Comparison of ENCODE assay signal across 1 cellular context in the genomic region with DNA sequence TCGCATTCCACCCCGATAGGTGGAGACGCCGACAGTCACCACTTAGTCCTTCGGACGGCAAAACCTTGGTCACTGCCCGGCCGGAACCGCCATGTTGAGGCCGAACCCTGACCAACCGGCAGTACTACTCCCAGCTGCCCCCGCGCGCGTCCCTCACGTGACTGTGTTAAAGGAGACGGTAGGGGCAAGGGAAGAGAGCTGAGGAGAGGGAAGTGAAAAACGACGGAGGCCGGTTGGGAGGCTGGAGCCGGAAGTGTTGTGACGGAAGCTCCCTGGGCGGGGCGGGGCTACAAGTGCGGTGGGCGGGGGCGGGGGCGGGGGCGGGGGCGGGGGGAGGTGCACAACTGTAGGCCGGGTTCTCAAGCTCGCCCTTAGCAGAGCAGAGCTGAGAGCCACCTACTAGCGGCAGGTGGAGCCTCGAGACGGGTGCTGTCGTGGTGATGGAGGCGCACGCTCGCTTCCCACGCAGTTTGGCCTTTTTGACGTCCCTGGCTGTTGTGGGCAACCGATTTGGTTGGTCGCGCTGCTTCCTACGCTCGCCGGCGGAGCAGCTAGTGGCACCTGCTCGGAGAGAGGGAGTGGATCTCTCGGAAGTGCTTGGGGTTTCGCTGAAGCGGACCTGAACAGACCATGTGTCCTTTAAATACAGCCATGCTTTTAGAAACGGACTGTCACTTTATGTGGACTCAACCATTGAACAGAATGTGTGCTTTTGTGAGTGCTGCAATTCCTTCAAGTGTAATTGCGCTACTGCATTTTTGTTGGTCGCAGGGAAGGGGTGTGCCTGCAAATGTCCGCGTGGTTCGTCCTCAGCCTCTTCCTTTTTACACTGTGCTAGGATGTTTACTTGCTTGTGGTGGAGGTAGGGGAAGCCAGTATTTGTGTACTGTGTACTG.
TF ChIP-seq lines count a peak whose summit lies in the region.

A gene with protein sequence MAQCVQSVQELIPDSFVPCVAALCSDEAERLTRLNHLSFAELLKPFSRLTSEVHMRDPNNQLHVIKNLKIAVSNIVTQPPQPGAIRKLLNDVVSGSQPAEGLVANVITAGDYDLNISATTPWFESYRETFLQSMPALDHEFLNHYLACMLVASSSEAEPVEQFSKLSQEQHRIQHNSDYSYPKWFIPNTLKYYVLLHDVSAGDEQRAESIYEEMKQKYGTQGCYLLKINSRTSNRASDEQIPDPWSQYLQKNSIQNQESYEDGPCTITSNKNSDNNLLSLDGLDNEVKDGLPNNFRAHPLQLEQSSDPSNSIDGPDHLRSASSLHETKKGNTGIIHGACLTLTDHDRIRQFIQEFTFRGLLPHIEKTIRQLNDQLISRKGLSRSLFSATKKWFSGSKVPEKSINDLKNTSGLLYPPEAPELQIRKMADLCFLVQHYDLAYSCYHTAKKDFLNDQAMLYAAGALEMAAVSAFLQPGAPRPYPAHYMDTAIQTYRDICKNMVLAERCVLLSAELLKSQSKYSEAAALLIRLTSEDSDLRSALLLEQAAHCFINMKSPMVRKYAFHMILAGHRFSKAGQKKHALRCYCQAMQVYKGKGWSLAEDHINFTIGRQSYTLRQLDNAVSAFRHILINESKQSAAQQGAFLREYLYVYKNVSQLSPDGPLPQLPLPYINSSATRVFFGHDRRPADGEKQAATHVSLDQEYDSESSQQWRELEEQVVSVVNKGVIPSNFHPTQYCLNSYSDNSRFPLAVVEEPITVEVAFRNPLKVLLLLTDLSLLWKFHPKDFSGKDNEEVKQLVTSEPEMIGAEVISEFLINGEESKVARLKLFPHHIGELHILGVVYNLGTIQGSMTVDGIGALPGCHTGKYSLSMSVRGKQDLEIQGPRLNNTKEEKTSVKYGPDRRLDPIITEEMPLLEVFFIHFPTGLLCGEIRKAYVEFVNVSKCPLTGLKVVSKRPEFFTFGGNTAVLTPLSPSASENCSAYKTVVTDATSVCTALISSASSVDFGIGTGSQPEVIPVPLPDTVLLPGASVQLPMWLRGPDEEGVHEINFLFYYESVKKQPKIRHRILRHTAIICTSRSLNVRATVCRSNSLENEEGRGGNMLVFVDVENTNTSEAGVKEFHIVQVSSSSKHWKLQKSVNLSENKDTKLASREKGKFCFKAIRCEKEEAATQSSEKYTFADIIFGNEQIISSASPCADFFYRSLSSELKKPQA (N-terminal part only) (minus strand): TSS at position 130 of the 896 bp plus-strand sequence. CDS start 364 bp downstream, outside the sequence.

TF ChIP-seq in K562, 482 proteins besides CTCF, POLR2A, EP300 and RAD21 (continued from another document and continues in another):
- TF ChIP-seq, protein P1, sequence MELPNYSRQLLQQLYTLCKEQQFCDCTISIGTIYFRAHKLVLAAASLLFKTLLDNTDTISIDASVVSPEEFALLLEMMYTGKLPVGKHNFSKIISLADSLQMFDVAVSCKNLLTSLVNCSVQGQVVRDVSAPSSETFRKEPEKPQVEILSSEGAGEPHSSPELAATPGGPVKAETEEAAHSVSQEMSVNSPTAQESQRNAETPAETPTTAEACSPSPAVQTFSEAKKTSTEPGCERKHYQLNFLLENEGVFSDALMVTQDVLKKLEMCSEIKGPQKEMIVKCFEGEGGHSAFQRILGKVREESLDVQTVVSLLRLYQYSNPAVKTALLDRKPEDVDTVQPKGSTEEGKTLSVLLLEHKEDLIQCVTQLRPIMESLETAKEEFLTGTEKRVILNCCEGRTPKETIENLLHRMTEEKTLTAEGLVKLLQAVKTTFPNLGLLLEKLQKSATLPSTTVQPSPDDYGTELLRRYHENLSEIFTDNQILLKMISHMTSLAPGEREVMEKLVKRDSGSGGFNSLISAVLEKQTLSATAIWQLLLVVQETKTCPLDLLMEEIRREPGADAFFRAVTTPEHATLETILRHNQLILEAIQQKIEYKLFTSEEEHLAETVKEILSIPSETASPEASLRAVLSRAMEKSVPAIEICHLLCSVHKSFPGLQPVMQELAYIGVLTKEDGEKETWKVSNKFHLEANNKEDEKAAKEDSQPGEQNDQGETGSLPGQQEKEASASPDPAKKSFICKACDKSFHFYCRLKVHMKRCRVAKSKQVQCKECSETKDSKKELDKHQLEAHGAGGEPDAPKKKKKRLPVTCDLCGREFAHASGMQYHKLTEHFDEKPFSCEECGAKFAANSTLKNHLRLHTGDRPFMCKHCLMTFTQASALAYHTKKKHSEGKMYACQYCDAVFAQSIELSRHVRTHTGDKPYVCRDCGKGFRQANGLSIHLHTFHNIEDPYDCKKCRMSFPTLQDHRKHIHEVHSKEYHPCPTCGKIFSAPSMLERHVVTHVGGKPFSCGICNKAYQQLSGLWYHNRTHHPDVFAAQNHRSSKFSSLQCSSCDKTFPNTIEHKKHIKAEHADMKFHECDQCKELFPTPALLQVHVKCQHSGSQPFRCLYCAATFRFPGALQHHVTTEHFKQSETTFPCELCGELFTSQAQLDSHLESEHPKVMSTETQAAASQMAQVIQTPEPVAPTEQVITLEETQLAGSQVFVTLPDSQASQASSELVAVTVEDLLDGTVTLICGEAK (IDR thresholded peaks at IDR 0.05), result peak; percentile 78
- TF ChIP-seq, protein P1 (CRISPR knock-in tag; IDR thresholded peaks at IDR 0.05), result no peak
- TF ChIP-seq, protein P2, sequence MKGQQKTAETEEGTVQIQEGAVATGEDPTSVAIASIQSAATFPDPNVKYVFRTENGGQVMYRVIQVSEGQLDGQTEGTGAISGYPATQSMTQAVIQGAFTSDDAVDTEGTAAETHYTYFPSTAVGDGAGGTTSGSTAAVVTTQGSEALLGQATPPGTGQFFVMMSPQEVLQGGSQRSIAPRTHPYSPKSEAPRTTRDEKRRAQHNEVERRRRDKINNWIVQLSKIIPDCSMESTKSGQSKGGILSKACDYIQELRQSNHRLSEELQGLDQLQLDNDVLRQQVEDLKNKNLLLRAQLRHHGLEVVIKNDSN (CRISPR knock-in tag; IDR thresholded peaks at IDR 0.05), result peak; percentile 98
- TF ChIP-seq KDM2B (CRISPR knock-in tag; IDR thresholded peaks at IDR 0.05), result peak; percentile 86; the same call in 1 of the 2 replicates
- TF ChIP-seq KLF16 (IDR thresholded peaks at IDR 0.05), result peak; percentile 28; the same call in 1 of the 2 replicates
- TF ChIP-seq ESRRA (IDR thresholded peaks at IDR 0.05; ENCODE audit: borderline replicate concordance, low read depth), result no peak; the same call in 1 of the 2 replicates
- TF ChIP-seq TAF7 (tag; IDR thresholded peaks at IDR 0.05), result peak; percentile 85
- TF ChIP-seq, protein P3, sequence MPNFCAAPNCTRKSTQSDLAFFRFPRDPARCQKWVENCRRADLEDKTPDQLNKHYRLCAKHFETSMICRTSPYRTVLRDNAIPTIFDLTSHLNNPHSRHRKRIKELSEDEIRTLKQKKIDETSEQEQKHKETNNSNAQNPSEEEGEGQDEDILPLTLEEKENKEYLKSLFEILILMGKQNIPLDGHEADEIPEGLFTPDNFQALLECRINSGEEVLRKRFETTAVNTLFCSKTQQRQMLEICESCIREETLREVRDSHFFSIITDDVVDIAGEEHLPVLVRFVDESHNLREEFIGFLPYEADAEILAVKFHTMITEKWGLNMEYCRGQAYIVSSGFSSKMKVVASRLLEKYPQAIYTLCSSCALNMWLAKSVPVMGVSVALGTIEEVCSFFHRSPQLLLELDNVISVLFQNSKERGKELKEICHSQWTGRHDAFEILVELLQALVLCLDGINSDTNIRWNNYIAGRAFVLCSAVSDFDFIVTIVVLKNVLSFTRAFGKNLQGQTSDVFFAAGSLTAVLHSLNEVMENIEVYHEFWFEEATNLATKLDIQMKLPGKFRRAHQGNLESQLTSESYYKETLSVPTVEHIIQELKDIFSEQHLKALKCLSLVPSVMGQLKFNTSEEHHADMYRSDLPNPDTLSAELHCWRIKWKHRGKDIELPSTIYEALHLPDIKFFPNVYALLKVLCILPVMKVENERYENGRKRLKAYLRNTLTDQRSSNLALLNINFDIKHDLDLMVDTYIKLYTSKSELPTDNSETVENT (CRISPR knock-in tag; IDR thresholded peaks at IDR 0.05), result peak; percentile 70; the same call in 1 of the 2 replicates
- peak; percentile 55 for TF ChIP-seq POLR2B (IDR thresholded peaks at IDR 0.05; ENCODE audit: low read depth, partially characterized antibody)
- TF ChIP-seq, protein P4, sequence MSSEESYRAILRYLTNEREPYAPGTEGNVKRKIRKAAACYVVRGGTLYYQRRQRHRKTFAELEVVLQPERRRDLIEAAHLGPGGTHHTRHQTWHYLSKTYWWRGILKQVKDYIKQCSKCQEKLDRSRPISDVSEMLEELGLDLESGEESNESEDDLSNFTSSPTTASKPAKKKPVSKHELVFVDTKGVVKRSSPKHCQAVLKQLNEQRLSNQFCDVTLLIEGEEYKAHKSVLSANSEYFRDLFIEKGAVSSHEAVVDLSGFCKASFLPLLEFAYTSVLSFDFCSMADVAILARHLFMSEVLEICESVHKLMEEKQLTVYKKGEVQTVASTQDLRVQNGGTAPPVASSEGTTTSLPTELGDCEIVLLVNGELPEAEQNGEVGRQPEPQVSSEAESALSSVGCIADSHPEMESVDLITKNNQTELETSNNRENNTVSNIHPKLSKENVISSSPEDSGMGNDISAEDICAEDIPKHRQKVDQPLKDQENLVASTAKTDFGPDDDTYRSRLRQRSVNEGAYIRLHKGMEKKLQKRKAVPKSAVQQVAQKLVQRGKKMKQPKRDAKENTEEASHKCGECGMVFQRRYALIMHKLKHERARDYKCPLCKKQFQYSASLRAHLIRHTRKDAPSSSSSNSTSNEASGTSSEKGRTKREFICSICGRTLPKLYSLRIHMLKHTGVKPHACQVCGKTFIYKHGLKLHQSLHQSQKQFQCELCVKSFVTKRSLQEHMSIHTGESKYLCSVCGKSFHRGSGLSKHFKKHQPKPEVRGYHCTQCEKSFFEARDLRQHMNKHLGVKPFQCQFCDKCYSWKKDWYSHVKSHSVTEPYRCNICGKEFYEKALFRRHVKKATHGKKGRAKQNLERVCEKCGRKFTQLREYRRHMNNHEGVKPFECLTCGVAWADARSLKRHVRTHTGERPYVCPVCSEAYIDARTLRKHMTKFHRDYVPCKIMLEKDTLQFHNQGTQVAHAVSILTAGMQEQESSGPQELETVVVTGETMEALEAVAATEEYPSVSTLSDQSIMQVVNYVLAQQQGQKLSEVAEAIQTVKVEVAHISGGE (CRISPR knock-in tag; IDR thresholded peaks at IDR 0.05), result peak in 2 of 3 experiments; percentile 36 to 59; a peak in 1 of 6 replicates
- TF ChIP-seq, protein P5, sequence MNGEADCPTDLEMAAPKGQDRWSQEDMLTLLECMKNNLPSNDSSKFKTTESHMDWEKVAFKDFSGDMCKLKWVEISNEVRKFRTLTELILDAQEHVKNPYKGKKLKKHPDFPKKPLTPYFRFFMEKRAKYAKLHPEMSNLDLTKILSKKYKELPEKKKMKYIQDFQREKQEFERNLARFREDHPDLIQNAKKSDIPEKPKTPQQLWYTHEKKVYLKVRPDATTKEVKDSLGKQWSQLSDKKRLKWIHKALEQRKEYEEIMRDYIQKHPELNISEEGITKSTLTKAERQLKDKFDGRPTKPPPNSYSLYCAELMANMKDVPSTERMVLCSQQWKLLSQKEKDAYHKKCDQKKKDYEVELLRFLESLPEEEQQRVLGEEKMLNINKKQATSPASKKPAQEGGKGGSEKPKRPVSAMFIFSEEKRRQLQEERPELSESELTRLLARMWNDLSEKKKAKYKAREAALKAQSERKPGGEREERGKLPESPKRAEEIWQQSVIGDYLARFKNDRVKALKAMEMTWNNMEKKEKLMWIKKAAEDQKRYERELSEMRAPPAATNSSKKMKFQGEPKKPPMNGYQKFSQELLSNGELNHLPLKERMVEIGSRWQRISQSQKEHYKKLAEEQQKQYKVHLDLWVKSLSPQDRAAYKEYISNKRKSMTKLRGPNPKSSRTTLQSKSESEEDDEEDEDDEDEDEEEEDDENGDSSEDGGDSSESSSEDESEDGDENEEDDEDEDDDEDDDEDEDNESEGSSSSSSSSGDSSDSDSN (IDR thresholded peaks at IDR 0.05; ENCODE audit: borderline replicate concordance in 1 of 2, low read depth in 2 of 2, low read length in 2 of 2), result 0 out of 4 replicates have a peak, but pooled peaks of 1 of the 2 experiments have one; percentile 5
- TF ChIP-seq ETV1 (tag; conservative IDR thresholded peaks at IDR 0.05; ENCODE audit: low read depth), result peak; percentile 91
- TF ChIP-seq, protein P6, sequence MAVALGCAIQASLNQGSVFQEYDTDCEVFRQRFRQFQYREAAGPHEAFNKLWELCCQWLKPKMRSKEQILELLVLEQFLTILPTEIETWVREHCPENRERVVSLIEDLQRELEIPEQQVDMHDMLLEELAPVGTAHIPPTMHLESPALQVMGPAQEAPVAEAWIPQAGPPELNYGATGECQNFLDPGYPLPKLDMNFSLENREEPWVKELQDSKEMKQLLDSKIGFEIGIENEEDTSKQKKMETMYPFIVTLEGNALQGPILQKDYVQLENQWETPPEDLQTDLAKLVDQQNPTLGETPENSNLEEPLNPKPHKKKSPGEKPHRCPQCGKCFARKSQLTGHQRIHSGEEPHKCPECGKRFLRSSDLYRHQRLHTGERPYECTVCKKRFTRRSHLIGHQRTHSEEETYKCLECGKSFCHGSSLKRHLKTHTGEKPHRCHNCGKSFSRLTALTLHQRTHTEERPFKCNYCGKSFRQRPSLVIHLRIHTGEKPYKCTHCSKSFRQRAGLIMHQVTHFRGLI (CRISPR knock-in tag; IDR thresholded peaks at IDR 0.05), result peak; percentile 50; the same call in 1 of the 2 replicates
- TF ChIP-seq STAG1 (CRISPR knock-in tag; IDR thresholded peaks at IDR 0.05; ENCODE audit: borderline replicate concordance), result no peak
- peak; percentile 81 for TF ChIP-seq CBFA2T2 (conservative IDR thresholded peaks at IDR 0.05)
- TF ChIP-seq SAP30 (IDR thresholded peaks at IDR 0.05; ENCODE audit: borderline replicate concordance, insufficient read depth, low read depth, low read length, poor library complexity, severe bottlenecking), result peak; percentile 95
- TF ChIP-seq HOXB6 (CRISPR knock-in tag; IDR thresholded peaks at IDR 0.05; ENCODE audit: borderline replicate concordance), result no peak
- TF ChIP-seq NR4A1 (CRISPR knock-in tag; IDR thresholded peaks at IDR 0.05), result peak; percentile 56; the same call in 1 of the 2 replicates
- TF ChIP-seq NR4A1 (tag; IDR thresholded peaks at IDR 0.05), result no peak
- peak; percentile 75 for TF ChIP-seq ZNF431 (CRISPR knock-in tag; IDR thresholded peaks at IDR 0.05)
- TF ChIP-seq ELF1 (tag; IDR thresholded peaks at IDR 0.05), result peak; percentile 86
- no peak for TF ChIP-seq MTA1 (IDR thresholded peaks at IDR 0.05; ENCODE audit: borderline replicate concordance)
